Comparison of ENCODE assay signal across 8 cellular contexts in the genomic region with DNA sequence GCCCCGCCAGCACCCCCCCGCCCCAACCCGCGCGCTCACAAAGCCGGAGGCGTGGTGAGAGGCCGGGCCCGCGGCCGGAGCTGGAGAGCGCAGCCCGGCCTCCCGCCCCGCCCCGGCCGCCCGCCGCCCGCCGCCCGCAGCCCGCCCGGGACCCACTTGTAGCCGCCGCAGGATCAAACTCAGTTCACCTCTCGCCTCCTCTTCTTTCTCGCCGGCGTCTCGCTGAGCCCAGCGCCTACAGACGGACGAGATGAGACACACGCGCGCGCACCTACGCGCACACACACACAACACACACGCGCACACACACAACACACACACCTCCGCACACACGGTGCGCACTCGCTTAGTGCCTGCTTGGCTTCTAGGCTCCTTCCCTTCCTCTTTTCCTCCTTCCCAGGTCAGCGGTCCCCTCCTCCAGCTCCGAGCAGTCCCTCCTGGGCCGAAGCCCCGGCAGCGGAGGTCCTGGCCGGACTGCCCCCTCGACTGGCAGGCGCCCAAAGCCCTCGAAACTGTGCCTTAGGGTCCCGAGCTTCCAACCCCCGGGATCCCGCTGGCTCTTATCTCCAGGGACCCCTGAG. TPM values are rescaled to one million over a fixed set of nuclear protein-coding genes. Genes with fewer than 3 reads are reported as not detected.
A peak's percentile ranks its signal among the peaks of the same experiment; 100 is the strongest.
DNase-seq lines count a peak whose midpoint lies in the region; ATAC-seq and TF ChIP-seq lines count a peak whose summit lies in the region.

No MANE protein-coding gene starts in this region.

- H3K9me3 ChIP-seq in CD8-positive, alpha-beta memory T cell (ENCODE audit: low read length): no peaks in the 10 kb centered on the region
- H3K9me3 ChIP-seq in psoas muscle: no peaks in the 10 kb centered on the region

- DNase-seq in CD8-positive, alpha-beta memory T cell: no peak
- DNase-seq in left ventricle myocardium superior (peak; percentile 76), psoas muscle (peak in 1 of 2 donors; percentile 51), NCI-H2029 treated with DMSO at 0.1 percent for 48 hours (lab: John Stamatoyannopoulos, UW) (no peak)

- H3K27ac ChIP-seq in CD8-positive, alpha-beta memory T cell (ENCODE audit: low read depth, low read length): no peak overlapping the region
- no peak overlapping the region for H3K27ac ChIP-seq in KMS-11
- H3K27ac ChIP-seq in psoas muscle: no peak overlapping the region

- POLR2A ChIA-PET in CD8-positive, alpha-beta memory T cell (lab: Charles Lee): interaction anchor here (1.2 kb wide), 1 partner anchor 613 kb away, joined by 4 read pairs; no protein-coding TSS in a partner anchor

- H3K36me3 ChIP-seq in CD8-positive, alpha-beta memory T cell (ENCODE audit: insufficient read depth, low read length): no peaks in the 10 kb centered on the region
- H3K36me3 ChIP-seq in KMS-11 (ENCODE audit: insufficient read depth) (no peaks in the 10 kb centered on the region), psoas muscle (ENCODE audit: insufficient read depth in 1 of 2, low read depth in 1 of 2) (no peaks in the 10 kb centered on the region)

- H3K27me3 Mint-ChIP-seq in CD8-positive, alpha-beta memory T cell: peaks cover 52 to 77% of the 10 kb centered on the region in 2 donors
- peaks cover 48% of the 10 kb centered on the region for H3K27me3 Mint-ChIP-seq in activated naive CD4-positive, alpha-beta T cell treated with anti-CD3 and anti-CD28 coated beads, Interleukin-2, amount 50 U/mL, for 24 hours

- H3K79me2 ChIP-seq in KMS-11 (ENCODE audit: insufficient read depth, low read depth): no peaks in the 10 kb centered on the region

- H3K4me1 Mint-ChIP-seq in CD8-positive, alpha-beta memory T cell: peaks cover 34 to 51% (median 46%) of the 10 kb centered on the region in 3 donors
- H3K4me1 Mint-ChIP-seq in activated naive CD4-positive, alpha-beta T cell treated with anti-CD3 and anti-CD28 coated beads, Interleukin-2, amount 50 U/mL, for 24 hours: peaks cover 42% of the 10 kb centered on the region

- TF ChIP-seq CTCF in KMS-11 (conservative IDR thresholded peaks at IDR 0.05; ENCODE audit: low read depth, low read length) (no peak), psoas muscle (IDR thresholded peaks at IDR 0.05) (no peak)

- peak overlapping the region; percentile 67; the same call in 1 of the 2 replicates for H2AFZ ChIP-seq in KMS-11 (ENCODE audit: low read depth)

- peaks cover 12% of the 10 kb centered on the region for H3K4me1 ChIP-seq in CD8-positive, alpha-beta memory T cell (ENCODE audit: insufficient read depth, low read length)
- H3K4me1 ChIP-seq in KMS-11 (ENCODE audit: low read depth, poor library complexity, severe bottlenecking) (peaks cover 21% of the 10 kb centered on the region), psoas muscle (peaks cover 48% of the 10 kb centered on the region)

- CTCF ChIA-PET in CD8-positive, alpha-beta memory T cell (lab: Charles Lee): interaction anchor here (1.7 kb wide), 1 partner anchor 9 kb away, joined by 5 read pairs; no protein-coding TSS in a partner anchor

- H4K20me1 ChIP-seq in KMS-11 (ENCODE audit: insufficient read depth): no peaks in the 10 kb centered on the region

- peaks cover 0 to 6% (median 3%) of the 10 kb centered on the region in 5 donors for H3K9me3 Mint-ChIP-seq in CD8-positive, alpha-beta memory T cell
- H3K9me3 Mint-ChIP-seq in activated naive CD4-positive, alpha-beta T cell treated with anti-CD3 and anti-CD28 coated beads, Interleukin-2, amount 50 U/mL, for 24 hours: no peaks in the 10 kb centered on the region

- WGBS in psoas muscle, 3 donors: 0 to 1% (median 1%) methylated on average over 29 to 58 of the region's 58 CpGs

- H3K4me3 Mint-ChIP-seq in CD8-positive, alpha-beta memory T cell: peak overlapping the region; percentile 15 to 90 (median 83)
- peak overlapping the region; percentile 92 for H3K4me3 Mint-ChIP-seq in activated naive CD4-positive, alpha-beta T cell treated with anti-CD3 and anti-CD28 coated beads, Interleukin-2, amount 50 U/mL, for 24 hours

- peaks cover 43% of the 10 kb centered on the region for H3K27me3 ChIP-seq in CD8-positive, alpha-beta memory T cell (ENCODE audit: insufficient read depth, low read length, poor library complexity, severe bottlenecking)
- peaks cover 49% of the 10 kb centered on the region for H3K27me3 ChIP-seq in KMS-11 (ENCODE audit: insufficient read depth, low read depth)
- H3K27me3 ChIP-seq in psoas muscle (ENCODE audit: insufficient read depth in 3 of 3, low read length in 2 of 3): peaks cover 0 to 57% (median 22%) of the 10 kb centered on the region in 3 donors

- intact Hi-C loops in left ventricle myocardium superior (cut with micrococcal nuclease) (loop anchor here (10.0 kb wide), 1 partner anchor 604 kb away; no protein-coding TSS in a partner anchor), psoas muscle (cut with DNase I) (no loop called here)

- ATAC-seq in left ventricle myocardium superior: peak; percentile 29
- peak in 2 of 4 donors; percentile 14 to 19 for ATAC-seq in psoas muscle
- ATAC-seq in GM18511 (IDR thresholded peaks at IDR 0.05; ENCODE audit: unreplicated experiment): no peak
- no peak for ATAC-seq in GM21825 (IDR thresholded peaks at IDR 0.05; ENCODE audit: unreplicated experiment)

- H3K9ac ChIP-seq in KMS-11: no peak overlapping the region

- peak overlapping the region in 2 of 8 donors; percentile 32 to 50 for H3K27ac Mint-ChIP-seq in CD8-positive, alpha-beta memory T cell
- peak overlapping the region; percentile 30 for H3K27ac Mint-ChIP-seq in activated naive CD4-positive, alpha-beta T cell treated with anti-CD3 and anti-CD28 coated beads, Interleukin-2, amount 50 U/mL, for 24 hours

- H3K36me3 Mint-ChIP-seq in CD8-positive, alpha-beta memory T cell: no peaks in the 10 kb centered on the region
- peaks cover 2% of the 10 kb centered on the region for H3K36me3 Mint-ChIP-seq in activated naive CD4-positive, alpha-beta T cell treated with anti-CD3 and anti-CD28 coated beads, Interleukin-2, amount 50 U/mL, for 24 hours

- peak overlapping the region; percentile 74 for H3K4me2 ChIP-seq in KMS-11

- H3K4me3 ChIP-seq in CD8-positive, alpha-beta memory T cell (ENCODE audit: low read length): peak overlapping the region; percentile 12
- H3K4me3 ChIP-seq in KMS-11 (IDR thresholded peaks at IDR 0.05; ENCODE audit: insufficient read depth, low read depth, low read length) (no peak overlapping the region), psoas muscle (peak overlapping the region; percentile 73)

RNA-seq across cellular contexts. Expression of a gene that starts 1.4 kb away (rescaled TPM):
- total RNA-seq in CD8-positive, alpha-beta memory T cell: not detected
- not detected for polyA plus RNA-seq in CD8-positive, alpha-beta memory T cell
- total RNA-seq in left ventricle myocardium superior: 4.2 TPM
- 1 to 10 TPM; 1.3 to 4.5 (median 2.7) TPM for total RNA-seq in psoas muscle
- 1 to 10 TPM in 1 of 3 donors, under 1 TPM in 2; 0.39 to 1.2 (median 0.87) TPM for polyA plus RNA-seq in psoas muscle
